ENCODE assay signal across 29 cellular contexts in genomic region chr4:99863-100262, GRCh38. TPM values are rescaled to one million over a fixed set of nuclear protein-coding genes. Genes with fewer than 3 reads are reported as not detected.
DNase-seq lines count a peak whose midpoint lies in the region; ATAC-seq, FAIRE-seq and TF ChIP-seq lines count a peak whose summit lies in the region.
"Had no signal": no experiment of that assay in that cellular context is flagged by ENCODE, and none has a peak within 500 bp of the region (broad histone marks: within the 10 kb centered on the region; RNA-seq: fewer than 3 reads in every experiment).

No MANE protein-coding gene starts in this region.

- in situ Hi-C loops in HepG2 (cut with HindIII; ENCODE audit: extremely low pct_ligation_motif_present, low pct_unique_long_range_greater_than_20kb) = no loop called here

- CTCF ChIA-PET in HepG2 (lab: Yijun Ruan, JAX; ENCODE audit: low intra/inter-chr PET ratio, low total read pairs) = no interaction called here
- CTCF ChIA-PET in activated naive CD4-positive, alpha-beta T cell treated with anti-CD3 and anti-CD28 coated beads for 36 hours (lab: Charles Lee) = no interaction called here

- TF ChIP-seq POLR2A in HepG2 (IDR thresholded peaks at IDR 0.05; ENCODE audit: insufficient read depth in 1 of 2, low read depth in 2 of 2, low read length in 2 of 2) (no peak), right lobe of liver (IDR thresholded peaks at IDR 0.05) (no peak), prostate gland (IDR thresholded peaks at IDR 0.05) (no peak)

- ATAC-seq in HepG2 (no peak), right lobe of liver (no peak)
- ATAC-seq: Panc1 had no signal

- no peak overlapping the region for H3K9ac ChIP-seq in HepG2 (ENCODE audit: insufficient read depth, low read depth, low read length)
- no peak overlapping the region for H3K9ac ChIP-seq in liver (ENCODE audit: low read depth in 1 of 2, low read length in 2 of 2)
- H3K9ac ChIP-seq: GM23248 had no signal

- no peaks in the 10 kb centered on the region for H3K4me1 Mint-ChIP-seq in activated naive CD4-positive, alpha-beta T cell treated with anti-CD3 and anti-CD28 coated beads for 36 hours (ENCODE audit: low read depth)
- H3K4me1 Mint-ChIP-seq: CD14-positive monocyte; CD8-positive, alpha-beta memory T cell; H9 had no signal

- TF ChIP-seq RAD21 in HepG2 (CRISPR knock-in tag; IDR thresholded peaks at IDR 0.05) (no peak), liver (IDR thresholded peaks at IDR 0.05) (no peak)

- H3K27me3 Mint-ChIP-seq in activated naive CD4-positive, alpha-beta T cell treated with anti-CD3 and anti-CD28 coated beads for 36 hours (ENCODE audit: low read depth) = peaks cover 6% of the 10 kb centered on the region

- no peak overlapping the region for H3K4me3 Mint-ChIP-seq in activated naive CD4-positive, alpha-beta T cell treated with anti-CD3 and anti-CD28 coated beads for 36 hours
- H3K4me3 Mint-ChIP-seq: CD14-positive monocyte; CD8-positive, alpha-beta memory T cell; H9 had no signal

- H3K36me3 ChIP-seq in HepG2 (replicated peaks in 1 of 2; ENCODE audit: control insufficient read depth in 1 of 2, insufficient read depth in 2 of 2, low read length in 2 of 2) (no peaks in the 10 kb centered on the region), right lobe of liver (no peaks in the 10 kb centered on the region), liver (ENCODE audit: control insufficient read depth in 4 of 4, insufficient read depth in 3 of 4, low read depth in 1 of 4, low read length in 3 of 4) (no peaks in the 10 kb centered on the region), prostate gland (no peaks in the 10 kb centered on the region)
- H3K36me3 ChIP-seq: BE2C had no signal

- POLR2A ChIA-PET in HepG2 (lab: Yijun Ruan, JAX) = no interaction called here

- FAIRE-seq in HepG2 (lab: Jason Lieb, UNC) = no peak
- FAIRE-seq: GM18507, HTR-8/SVneo had no signal

- BruUV-seq in HepG2 (replicated peaks; lab: Mats Ljungman, UMichigan) = no TSS peak

- H3K9me3 Mint-ChIP-seq in activated naive CD4-positive, alpha-beta T cell treated with anti-CD3 and anti-CD28 coated beads for 36 hours = peaks cover 39% of the 10 kb centered on the region

- H3K4me2 ChIP-seq in HepG2 (ENCODE audit: low read depth, low read length) = no peak overlapping the region

- TF ChIP-seq CTCF in HepG2 (CRISPR knock-in tag; IDR thresholded peaks at IDR 0.05) (no peak), right lobe of liver (IDR thresholded peaks at IDR 0.05) (no peak), choroid plexus epithelial cell (conservative IDR thresholded peaks at IDR 0.05; ENCODE audit: low read depth, low read length) (no peak), liver (IDR thresholded peaks at IDR 0.05; ENCODE audit: low read depth, low read length, missing input control) (no peak), prostate gland (IDR thresholded peaks at IDR 0.05) (no peak)

- H3K4me3 ChIP-seq in HepG2 (replicated peaks in 1 of 3; ENCODE audit: insufficient read depth in 1 of 3, low read depth in 2 of 3, low read length in 3 of 3) (no peak overlapping the region), right lobe of liver (no peak overlapping the region), choroid plexus epithelial cell (ENCODE audit: low read depth, low read length) (no peak overlapping the region), liver (ENCODE audit: low read depth in 1 of 3, low read length in 3 of 3) (peak overlapping the region in 2 of 3 donors; percentile 30 to 56), prostate gland (no peak overlapping the region)
- H3K4me3 ChIP-seq: GM23248 had no signal

- H3K4me1 ChIP-seq in HepG2 (ENCODE audit: insufficient read depth, low read length) (no peaks in the 10 kb centered on the region), right lobe of liver (no peaks in the 10 kb centered on the region), liver (ENCODE audit: control insufficient read depth in 4 of 4, insufficient read depth in 4 of 4, low read length in 3 of 4) (no peaks in the 10 kb centered on the region), prostate gland (replicated peaks) (no peaks in the 10 kb centered on the region)
- H3K4me1 ChIP-seq: BE2C had no signal

- H2AFZ ChIP-seq in HepG2 (ENCODE audit: low read length) = no peak overlapping the region
- H2AFZ ChIP-seq: GM23248 had no signal

- H3K27me3 ChIP-seq in HepG2 (ENCODE audit: control insufficient read depth in 1 of 2, insufficient read depth in 2 of 2, low read length in 2 of 2) = no peaks in the 10 kb centered on the region
- H3K27me3 ChIP-seq in right lobe of liver = no peaks in the 10 kb centered on the region
- H3K27me3 ChIP-seq in liver (ENCODE audit: control insufficient read depth in 4 of 4, insufficient read depth in 4 of 4, low read length in 3 of 4) = no peaks in the 10 kb centered on the region
- H3K27me3 ChIP-seq in prostate gland (replicated peaks; ENCODE audit: insufficient read depth) = no peaks in the 10 kb centered on the region
- H3K27me3 ChIP-seq: BE2C had no signal

- H4K20me1 ChIP-seq in HepG2 (ENCODE audit: insufficient read depth, low read length) = no peaks in the 10 kb centered on the region

- intact Hi-C loops in HepG2 (cut with micrococcal nuclease; ENCODE audit: unreplicated experiment) (no loop called here), right lobe of liver (cut with DNase I) (no loop called here), prostate gland (cut with DNase I) (no loop called here)
- intact Hi-C loops in activated naive CD4-positive, alpha-beta T cell treated with anti-CD3 and anti-CD28 coated beads for 36 hours (cut with micrococcal nuclease) = no loop called here

- TF ChIP-seq EP300 in HepG2 (IDR thresholded peaks at IDR 0.05; ENCODE audit: low read depth in 2 of 2, low read length in 2 of 2) (no peak), HepG2 (CRISPR knock-in tag; IDR thresholded peaks at IDR 0.05; ENCODE audit: borderline replicate concordance) (no peak)

- H3K36me3 Mint-ChIP-seq in activated naive CD4-positive, alpha-beta T cell treated with anti-CD3 and anti-CD28 coated beads for 36 hours (ENCODE audit: low read depth) = peaks cover 12% of the 10 kb centered on the region
- H3K36me3 Mint-ChIP-seq: CD14-positive monocyte had no signal

- whole genome bisulfite sequencing in HepG2 (ENCODE audit: low lambda C conversion rate) = 11% methylated on average over 5 of the region's 5 CpGs
- WGBS in right lobe of liver (ENCODE audit: insufficient coverage, low coverage, low lambda C conversion rate, missing lambda C conversion rate) = 89% methylated on average over 3 of the region's 5 CpGs
- WGBS in liver = 81% methylated on average over 5 of the region's 5 CpGs
- WGBS in prostate gland = 88% methylated on average over 5 of the region's 5 CpGs

- H3K27ac ChIP-seq in HepG2 (ENCODE audit: extremely low read length, insufficient read depth, low read length) (no peak overlapping the region), right lobe of liver (no peak overlapping the region), liver (ENCODE audit: low read depth in 1 of 2, low read length in 2 of 2) (no peak overlapping the region), prostate gland (no peak overlapping the region)
- H3K27ac ChIP-seq: GM23248, RWPE1 had no signal

- DNase-seq in HepG2 (ENCODE audit: low spot score) (no peak), right lobe of liver (no peak), choroid plexus epithelial cell (ENCODE audit: low read depth) (peak; percentile 5), EL (no peak), prostate gland (ENCODE audit: low spot score) (no peak)
- DNase-seq in activated naive CD4-positive, alpha-beta T cell treated with anti-CD3 and anti-CD28 coated beads for 36 hours = no peak
- DNase-seq: 8988T; ACHN; BE2C; CD8-positive, alpha-beta memory T cell; DMS 273 treated with DMSO at 0.1 percent for 48 hours; DND-41; GM23248; H9; KBM-7; MV-4-11; NCI-H1105 treated with DMSO at 0.1 percent for 48 hours; NCI-H146; NCI-H1930; NCI-H446 treated with DMSO at 0.1 percent for 48 hours; NCI-H526; NCI-H82; SHP77 had no signal

- H3K9me3 ChIP-seq in HepG2 (ENCODE audit: low read length) (peaks cover 95% of the 10 kb centered on the region), right lobe of liver (peaks cover 0 to 23% (median 3%) of the 10 kb centered on the region in 4 donors), liver (ENCODE audit: control insufficient read depth in 4 of 4, low read length in 3 of 4) (peaks cover 46 to 72% (median 54%) of the 10 kb centered on the region in 4 donors), prostate gland (no peaks in the 10 kb centered on the region)
- H3K9me3 ChIP-seq: BE2C had no signal

- no peaks in the 10 kb centered on the region for H3K79me2 ChIP-seq in HepG2 (ENCODE audit: insufficient read depth, low read length)

- no peak overlapping the region for H3K27ac Mint-ChIP-seq in activated naive CD4-positive, alpha-beta T cell treated with anti-CD3 and anti-CD28 coated beads for 36 hours
- H3K27ac Mint-ChIP-seq: CD8-positive, alpha-beta memory T cell; H9 had no signal

RNA-seq across cellular contexts. Expression of gene ZNF718, which starts 24.4 kb away (rescaled TPM):
- total RNA-seq in HepG2 (2016; rRNA removed; fragmentation: Illumina TruSeq; extraction: Trizol) (not detected in 2 replicates), right lobe of liver (1 to 10 TPM; 1.7 to 5.6 (median 3.0) TPM), liver (1 to 10 TPM; 3.7 to 6.5 TPM), prostate gland (10 to 100 TPM; 13.0 to 13.7 TPM)
- not detected in 2 replicates for total RNA-seq in HepG2 (2016; cell fraction: cytosol; rRNA removed; fragmentation: Illumina TruSeq; extraction: Trizol; ENCODE audit: low read depth)
- not detected in 2 replicates for total RNA-seq in HepG2 (2016; cell fraction: insoluble cytoplasmic fraction; rRNA removed; fragmentation: Illumina TruSeq; extraction: Trizol)
- not detected in 2 replicates for total RNA-seq in HepG2 (2016; cell fraction: membrane; rRNA removed; fragmentation: Illumina TruSeq; extraction: Trizol)
- total RNA-seq in HepG2 (2016; cell fraction: nucleus; rRNA removed; fragmentation: Illumina TruSeq; extraction: Trizol) = not detected in 2 replicates
- polyA plus RNA-seq in HepG2 (2011; rRNA removed) (not detected in 2 replicates), liver (1 to 10 TPM in 1 of 2 donors, under 1 TPM in 1; 0.50 to 1.1 TPM)
- polyA plus RNA-seq in HepG2 (2011; cell fraction: cytosol; rRNA removed) = not detected in 2 replicates
- not detected in 2 replicates for polyA plus RNA-seq in HepG2 (2011; cell fraction: nucleus; rRNA removed)
- not detected in 2 replicates for polyA plus RNA-seq in HepG2 (2012)
- polyA plus RNA-seq in HepG2 (2016; cell fraction: cytosol; fragmentation: Illumina TruSeq; extraction: Trizol; ENCODE audit: low read depth) = not detected in 2 replicates
- not detected in 2 replicates for polyA plus RNA-seq in HepG2 (2016; cell fraction: insoluble cytoplasmic fraction; fragmentation: Illumina TruSeq; extraction: Trizol; ENCODE audit: low read depth)
- polyA plus RNA-seq in HepG2 (2016; cell fraction: membrane; fragmentation: Illumina TruSeq; extraction: Trizol; ENCODE audit: low read depth) = not detected in 2 replicates
- not detected in 2 replicates for polyA plus RNA-seq in HepG2 (2016; cell fraction: nucleus; fragmentation: Illumina TruSeq; extraction: Trizol; ENCODE audit: insufficient read depth, low read depth)
- 2.2 TPM in 1 of 2 replicates, not detected in the other for polyA minus RNA-seq in HepG2 (2011; rRNA and poly(A)+ RNA removed; ENCODE audit: low replicate concordance)
- polyA minus RNA-seq in HepG2 (2011; cell fraction: cytosol; rRNA and poly(A)+ RNA removed) = not detected in 2 replicates
- not detected in 2 replicates for polyA minus RNA-seq in HepG2 (2011; cell fraction: nucleus; rRNA and poly(A)+ RNA removed)
- total RNA-seq in activated naive CD4-positive, alpha-beta T cell treated with anti-CD3 and anti-CD28 coated beads for 36 hours = 10 to 100 TPM; 12.2 to 12.8 TPM

RNA-seq across cellular contexts. Expression of gene ZNF595, which starts 46.7 kb away (rescaled TPM):
- total RNA-seq in HepG2 (2016; rRNA removed; fragmentation: Illumina TruSeq; extraction: Trizol) (not detected in 2 replicates), right lobe of liver (1 to 10 TPM; 5.2 to 9.3 (median 7.0) TPM), liver (1 to 10 TPM; 7.8 to 9.9 TPM), prostate gland (10 to 100 TPM; 14.1 to 83.6 TPM)
- not detected in 2 replicates for total RNA-seq in HepG2 (2016; cell fraction: cytosol; rRNA removed; fragmentation: Illumina TruSeq; extraction: Trizol; ENCODE audit: low read depth)
- 0.15 TPM in 1 of 2 replicates, not detected in the other for total RNA-seq in HepG2 (2016; cell fraction: insoluble cytoplasmic fraction; rRNA removed; fragmentation: Illumina TruSeq; extraction: Trizol)
- total RNA-seq in HepG2 (2016; cell fraction: membrane; rRNA removed; fragmentation: Illumina TruSeq; extraction: Trizol) = not detected in 2 replicates
- total RNA-seq in HepG2 (2016; cell fraction: nucleus; rRNA removed; fragmentation: Illumina TruSeq; extraction: Trizol) = not detected in 2 replicates
- polyA plus RNA-seq in HepG2 (2011; rRNA removed) (0.09 TPM in 1 of 2 replicates, not detected in the other), liver (1 to 10 TPM; 2.1 to 3.8 TPM)
- 0.05 TPM in 1 of 2 replicates, not detected in the other for polyA plus RNA-seq in HepG2 (2011; cell fraction: cytosol; rRNA removed)
- not detected in 2 replicates for polyA plus RNA-seq in HepG2 (2011; cell fraction: nucleus; rRNA removed)
- polyA plus RNA-seq in HepG2 (2012) = not detected in 2 replicates
- not detected in 2 replicates for polyA plus RNA-seq in HepG2 (2016; cell fraction: cytosol; fragmentation: Illumina TruSeq; extraction: Trizol; ENCODE audit: low read depth)
- not detected in 2 replicates for polyA plus RNA-seq in HepG2 (2016; cell fraction: insoluble cytoplasmic fraction; fragmentation: Illumina TruSeq; extraction: Trizol; ENCODE audit: low read depth)
- not detected in 2 replicates for polyA plus RNA-seq in HepG2 (2016; cell fraction: membrane; fragmentation: Illumina TruSeq; extraction: Trizol; ENCODE audit: low read depth)
- not detected in 2 replicates for polyA plus RNA-seq in HepG2 (2016; cell fraction: nucleus; fragmentation: Illumina TruSeq; extraction: Trizol; ENCODE audit: insufficient read depth, low read depth)
- 0.18 and 0.19 TPM in 2 replicates for polyA minus RNA-seq in HepG2 (2011; rRNA and poly(A)+ RNA removed; ENCODE audit: low replicate concordance)
- not detected in 2 replicates for polyA minus RNA-seq in HepG2 (2011; cell fraction: cytosol; rRNA and poly(A)+ RNA removed)
- polyA minus RNA-seq in HepG2 (2011; cell fraction: nucleus; rRNA and poly(A)+ RNA removed) = not detected in 2 replicates
- 1 to 10 TPM; 7.6 to 9.2 TPM for total RNA-seq in activated naive CD4-positive, alpha-beta T cell treated with anti-CD3 and anti-CD28 coated beads for 36 hours

Comparison
In these comparisons a context has a peak if more than half of its experiments do, and no peak if none do; other contexts are left out.
1. H3K4me3 ChIP-seq: peak in liver (2 of 3); none in HepG2 (0 of 3), right lobe of liver (0 of 3), choroid plexus epithelial cell (single experiment) and prostate gland (0 of 2).